In the genomic region with DNA sequence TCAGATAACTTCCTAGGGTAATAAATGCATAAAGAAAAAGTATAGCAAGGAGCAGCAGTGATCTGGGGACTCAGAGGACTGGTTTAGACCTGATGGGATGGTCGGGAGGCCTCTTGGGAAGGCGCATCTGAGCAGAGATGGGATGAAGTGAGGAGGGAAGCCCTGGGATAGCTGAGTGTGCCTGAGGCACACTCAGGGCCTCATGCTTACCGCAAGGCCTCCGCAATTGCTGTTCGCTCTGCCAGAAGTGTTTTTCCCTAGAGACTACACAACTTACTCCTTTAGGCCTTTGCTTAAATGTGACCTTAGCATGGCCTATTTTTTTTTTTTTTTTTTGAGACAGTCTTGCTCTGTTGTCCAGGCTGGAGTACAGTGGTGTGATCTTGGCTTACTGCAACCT, we compare ENCODE assay signal across 26 cellular contexts. TPM values are rescaled to one million over a fixed set of nuclear protein-coding genes. Genes with fewer than 3 reads are reported as not detected.
"Had no signal": no experiment of that assay in that cellular context is flagged by ENCODE, and none has a peak within 500 bp of the region (broad histone marks: within the 10 kb centered on the region; RNA-seq: fewer than 3 reads in every experiment).

No MANE protein-coding gene starts in this region.

- DNase-seq: colonic mucosa; dermis blood vessel endothelial cell; erythroblast; foreskin melanocyte; heart left ventricle; hippocampal formation; left colon; left ventricle myocardium superior; mesenchymal stem cell; midbrain; spleen; stimulated activated CD4-positive, alpha-beta T cell treated with anti-CD3 and anti-CD28 coated beads, Interleukin-15, amount 100 ng/mL, for 24 hours; stimulated activated CD4-positive, alpha-beta T cell treated with anti-CD3 and anti-CD28 coated beads, Interleukin-1b, Interleukin-23, amount 100 ng/mL, for 48 hours; stimulated activated CD4-positive, alpha-beta T cell treated with anti-CD3 and anti-CD28 coated beads, Interleukin-4, amount 100 ng/mL, for 24 hours; upper lobe of right lung had no signal

- H3K9me3 ChIP-seq: colonic mucosa, heart left ventricle, spleen, tibial nerve, upper lobe of right lung had no signal

- H3K4me3 Mint-ChIP-seq: nephron; stimulated activated memory B cell treated with anti-CD40 and anti-IgM and Interleukin-4, amounts not matched to agents 10 μg/mL and 1 μg/mL and 100 μg/mL, for 72 hours; stimulated activated naive CD8-positive, alpha-beta T cell treated with anti-CD3 and anti-CD28 coated beads, Interleukin-15, Interleukin-2, amounts not matched to agents 100 ng/mL and 50 ng/mL, for 24 hours had no signal

- H3K4me3 ChIP-seq: colonic mucosa, heart left ventricle, lung, spleen, tibial nerve, upper lobe of right lung had no signal

- H3K36me3 ChIP-seq: colonic mucosa had no signal

- FAIRE-seq: endothelial cell of umbilical vein had no signal

- H3K27ac Mint-ChIP-seq: nephron; stimulated activated memory B cell treated with anti-CD40 and anti-IgM and Interleukin-4, amounts not matched to agents 10 μg/mL and 1 μg/mL and 100 μg/mL, for 72 hours; stimulated activated naive CD8-positive, alpha-beta T cell treated with anti-CD3 and anti-CD28 coated beads, Interleukin-15, Interleukin-2, amounts not matched to agents 100 ng/mL and 50 ng/mL, for 24 hours had no signal

- ATAC-seq: heart left ventricle; left colon; left ventricle myocardium superior; sciatic nerve; stimulated activated memory B cell treated with anti-CD40 and anti-IgM and Interleukin-4, amounts not matched to agents 10 μg/mL and 1 μg/mL and 100 μg/mL, for 72 hours; upper lobe of right lung had no signal

- H3K9me3 Mint-ChIP-seq: nephron; stimulated activated memory B cell treated with anti-CD40 and anti-IgM and Interleukin-4, amounts not matched to agents 10 μg/mL and 1 μg/mL and 100 μg/mL, for 72 hours; stimulated activated naive CD8-positive, alpha-beta T cell treated with anti-CD3 and anti-CD28 coated beads, Interleukin-15, Interleukin-2, amounts not matched to agents 100 ng/mL and 50 ng/mL, for 24 hours had no signal

- H3K27ac ChIP-seq: colonic mucosa, heart left ventricle, spleen, tibial nerve, upper lobe of right lung had no signal

RNA-seq across cellular contexts. Expression of gene DLL3, which starts 4.1 kb away (rescaled TPM):
- total RNA-seq: colonic mucosa, heart left ventricle, left ventricle myocardium superior, lung, sciatic nerve, skeletal muscle tissue, tibial nerve, upper lobe of right lung had no signal
- polyA plus RNA-seq: heart left ventricle had no signal

RNA-seq across cellular contexts. Expression of gene SELENOV, which starts 20.3 kb away (rescaled TPM):
- total RNA-seq: colonic mucosa, dermis blood vessel endothelial cell, endothelial cell of umbilical vein, heart left ventricle, left colon, left ventricle myocardium superior, lung, omental fat pad, pulmonary artery endothelial cell, sciatic nerve, skeletal muscle tissue, spleen, temporal lobe, tibial nerve, upper lobe of right lung had no signal
- polyA plus RNA-seq: endothelial cell of umbilical vein, heart left ventricle, lung, spleen had no signal
